ENCODE assay signal across 9 cellular contexts in genomic region chr7:81161459-81162075, GRCh38.
DNase-seq lines count a peak whose midpoint lies in the region; ATAC-seq and TF ChIP-seq lines count a peak whose summit lies in the region.
"Had no signal": no experiment of that assay in that cellular context is flagged by ENCODE, and none has a peak within 500 bp of the region (broad histone marks: within the 10 kb centered on the region; RNA-seq: fewer than 3 reads in every experiment).

No MANE protein-coding gene starts in this region.

- TF ChIP-seq CTCF in epithelial cell of esophagus (IDR thresholded peaks at IDR 0.05; ENCODE audit: insufficient read depth, low read depth, low read length, missing control alignments) = no peak
- no peak for TF ChIP-seq CTCF in progenitor cell of endocrine pancreas (IDR thresholded peaks at IDR 0.05; ENCODE audit: unreplicated experiment)

- peaks cover 8% of the 10 kb centered on the region for H3K36me3 Mint-ChIP-seq in progenitor cell of endocrine pancreas (ENCODE audit: insufficient read depth)

- no peak overlapping the region for H3K4me3 ChIP-seq in epithelial cell of esophagus (ENCODE audit: low read length)
- H3K4me3 ChIP-seq: pancreas had no signal

- DNase-seq in GM04503 (ENCODE audit: low read depth) (peak; percentile 76), NCI-H345 treated with DMSO at 0.1 percent for 48 hours (lab: John Stamatoyannopoulos, UW; ENCODE audit: unreplicated experiment) (peak; percentile 53), epithelial cell of esophagus (ENCODE audit: low read depth) (peak; percentile 94), progenitor cell of endocrine pancreas (ENCODE audit: low spot score, unreplicated experiment) (no peak), NCI-H1417 treated with DMSO at 0.1 percent for 48 hours (lab: John Stamatoyannopoulos, UW) (no peak)
- no peak for DNase-seq in activated T-cell treated with anti-CD3 and anti-CD28 coated beads, Interleukin-2, amount 50 U/mL, for 1 hour
- DNase-seq in activated naive CD4-positive, alpha-beta T cell treated with anti-CD3 and anti-CD28 coated beads, Interleukin-2, amount 50 U/mL, for 16 hours = no peak
- DNase-seq: pancreas had no signal

- no peak overlapping the region for H3K4me3 Mint-ChIP-seq in progenitor cell of endocrine pancreas (ENCODE audit: low read depth)

- H3K27me3 Mint-ChIP-seq in progenitor cell of endocrine pancreas = no peaks in the 10 kb centered on the region

- peaks cover 11% of the 10 kb centered on the region for H3K9me3 Mint-ChIP-seq in progenitor cell of endocrine pancreas (ENCODE audit: low read depth)

- H3K27ac Mint-ChIP-seq in progenitor cell of endocrine pancreas = peak overlapping the region; percentile 78

- H3K4me1 Mint-ChIP-seq in progenitor cell of endocrine pancreas (ENCODE audit: low read depth) = peaks cover 33% of the 10 kb centered on the region

- ATAC-seq in HG02798 (IDR thresholded peaks at IDR 0.05; ENCODE audit: poor library complexity, unreplicated experiment) = no peak

Comparison
In these comparisons a context has a peak if more than half of its experiments do, and no peak if none do; other contexts are left out.
1. DNase-seq: peak in GM04503 (single experiment), NCI-H345 treated with DMSO at 0.1 percent for 48 hours (single experiment) and epithelial cell of esophagus (single experiment); none in progenitor cell of endocrine pancreas (single experiment), activated T-cell treated with anti-CD3 and anti-CD28 coated beads, Interleukin-2, amount 50 U/mL, for 1 hour (single experiment), NCI-H1417 treated with DMSO at 0.1 percent for 48 hours (single experiment) and activated naive CD4-positive, alpha-beta T cell treated with anti-CD3 and anti-CD28 coated beads, Interleukin-2, amount 50 U/mL, for 16 hours (single experiment).